In genomic region chr7:100219271-100219737, GRCh38 we compare ENCODE assay signal across 1 cellular context.
TF ChIP-seq lines count a peak whose summit lies in the region.

No MANE protein-coding gene starts in this region.

TF ChIP-seq in H1, 55 proteins besides CTCF, POLR2A, EP300 and RAD21:
- no peak for TF ChIP-seq JUN (IDR thresholded peaks at IDR 0.05; ENCODE audit: low read depth, low read length)
